In genomic region chr15:41961014-41961518, GRCh38 we compare ENCODE assay signal across 15 cellular contexts. TPM values are rescaled to one million over a fixed set of nuclear protein-coding genes. Genes with fewer than 3 reads are reported as not detected.
DNase-seq lines count a peak whose midpoint lies in the region; ATAC-seq and TF ChIP-seq lines count a peak whose summit lies in the region.
"Had no signal": no experiment of that assay in that cellular context is flagged by ENCODE, and none has a peak within 500 bp of the region (broad histone marks: within the 10 kb centered on the region; RNA-seq: fewer than 3 reads in every experiment).

No MANE protein-coding gene starts in this region.

- peak overlapping the region; percentile 35 for H3K27ac Mint-ChIP-seq in endodermal cell
- H3K27ac Mint-ChIP-seq: T-helper 1 cell treated with Interleukin-12 subunit alpha and Interleukin-12 subunit beta and Interleukin-4 antibody, amounts not matched to agents 30 μg/mL and 1 μg/mL, for 36 hours had no signal

- H3K36me3 Mint-ChIP-seq in endodermal cell (ENCODE audit: low read depth), result peaks cover 22% of the 10 kb centered on the region

- H3K9me3 ChIP-seq in endodermal cell (ENCODE audit: control insufficient read depth, low read length), result no peaks in the 10 kb centered on the region
- no peaks in the 10 kb centered on the region for H3K9me3 ChIP-seq in mucosa of rectum (ENCODE audit: control insufficient read depth in 2 of 2, low read length in 2 of 2)

- H3K4me1 Mint-ChIP-seq in endodermal cell, result peaks cover 11% of the 10 kb centered on the region

- H3K9me3 Mint-ChIP-seq in endodermal cell, result peaks cover 11% of the 10 kb centered on the region
- H3K9me3 Mint-ChIP-seq: T-helper 1 cell treated with Interleukin-12 subunit alpha and Interleukin-12 subunit beta and Interleukin-4 antibody, amounts not matched to agents 30 μg/mL and 1 μg/mL, for 36 hours had no signal

- H3K27me3 Mint-ChIP-seq in endodermal cell (ENCODE audit: insufficient read depth), result no peaks in the 10 kb centered on the region

- DNase-seq in M059J (ENCODE audit: low read depth) (peak; percentile 18), endodermal cell (peak; percentile 7), sciatic nerve (ENCODE audit: low spot score) (no peak), dorsolateral prefrontal cortex (no peak)
- DNase-seq: activated T-cell treated with anti-CD3 and anti-CD28 coated beads for 4 hours; NCI-H524; stimulated activated naive CD4-positive, alpha-beta T cell had no signal

- peak overlapping the region; percentile 37 for H3K27ac ChIP-seq in ACC112 (ENCODE audit: low read depth, low read length)
- no peak overlapping the region for H3K27ac ChIP-seq in endodermal cell (ENCODE audit: low read depth, low read length)
- peak overlapping the region; percentile 72 to 81 for H3K27ac ChIP-seq in mucosa of rectum (ENCODE audit: low read depth in 2 of 2, low read length in 2 of 2)
- H3K27ac ChIP-seq in dorsolateral prefrontal cortex, result no peak overlapping the region

- H3K4me1 ChIP-seq in ACC112 (ENCODE audit: control insufficient read depth, insufficient read depth, low read length, unreplicated experiment), result peaks cover 16% of the 10 kb centered on the region
- H3K4me1 ChIP-seq in endodermal cell (ENCODE audit: control insufficient read depth, insufficient read depth, low read length), result no peaks in the 10 kb centered on the region
- peaks cover 12 to 31% of the 10 kb centered on the region in 2 donors for H3K4me1 ChIP-seq in mucosa of rectum (ENCODE audit: control insufficient read depth in 2 of 2, insufficient read depth in 2 of 2, low read length in 2 of 2)

- H3K4me3 ChIP-seq in ACC112 (ENCODE audit: low read depth, low read length) (no peak overlapping the region), endodermal cell (ENCODE audit: low read length) (no peak overlapping the region), mucosa of rectum (ENCODE audit: low read length in 2 of 2) (no peak overlapping the region), dorsolateral prefrontal cortex (no peak overlapping the region)

- TF ChIP-seq CTCF in endodermal cell (conservative IDR thresholded peaks at IDR 0.05) (no peak), dorsolateral prefrontal cortex (IDR thresholded peaks at IDR 0.05 in 54 of 56, conservative IDR thresholded peaks at IDR 0.05 in 2 of 56; ENCODE audit: low read depth in 1 of 56, partially characterized antibody in 56 of 56) (no peak)

- no peak overlapping the region for H3K9ac ChIP-seq in endodermal cell (ENCODE audit: extremely low read depth, low read length, poor library complexity, severe bottlenecking)
- H3K9ac ChIP-seq in mucosa of rectum (ENCODE audit: low read depth in 1 of 2, low read length in 2 of 2), result peak overlapping the region; percentile 14 to 21

- no peak overlapping the region for H2AFZ ChIP-seq in ACC112 (ENCODE audit: low read length, unreplicated experiment)

- ATAC-seq in sciatic nerve (no peak), GM19328 (IDR thresholded peaks at IDR 0.05; ENCODE audit: unreplicated experiment) (no peak), GM18498 (IDR thresholded peaks at IDR 0.05; ENCODE audit: unreplicated experiment) (no peak)
- ATAC-seq: HCT116 had no signal

- H3K79me2 ChIP-seq in ACC112 (ENCODE audit: control insufficient read depth, insufficient read depth, low read length, unreplicated experiment), result peaks cover 49% of the 10 kb centered on the region

- 71 to 90% methylated on average over 1 to 2 of the region's 2 CpGs for WGBS in endodermal cell (ENCODE audit: insufficient coverage in 1 of 2, insufficient read length in 1 of 2), 2 experiments

- H3K27me3 ChIP-seq in ACC112 (ENCODE audit: insufficient read depth, low read length), result no peaks in the 10 kb centered on the region
- H3K27me3 ChIP-seq in endodermal cell (ENCODE audit: control insufficient read depth, insufficient read depth, low read length, poor library complexity, severe bottlenecking), result no peaks in the 10 kb centered on the region
- H3K27me3 ChIP-seq in mucosa of rectum (ENCODE audit: control insufficient read depth in 2 of 2, insufficient read depth in 2 of 2, low read length in 2 of 2), result no peaks in the 10 kb centered on the region
- no peaks in the 10 kb centered on the region for H3K27me3 ChIP-seq in dorsolateral prefrontal cortex

- intact Hi-C loops in sciatic nerve (cut with DNase I), result no loop called here
- intact Hi-C loops in dorsolateral prefrontal cortex (cut with DNase I), result no loop called here

- H3K36me3 ChIP-seq in ACC112 (ENCODE audit: insufficient read depth, low read length), result no peaks in the 10 kb centered on the region
- H3K36me3 ChIP-seq in endodermal cell (ENCODE audit: control insufficient read depth, insufficient read depth, low read length), result no peaks in the 10 kb centered on the region
- H3K36me3 ChIP-seq in mucosa of rectum (ENCODE audit: control insufficient read depth in 2 of 2, insufficient read depth in 2 of 2, low read length in 2 of 2), result peaks cover 0 to under 1% of the 10 kb centered on the region in 2 donors

- no peak overlapping the region for H3K4me3 Mint-ChIP-seq in endodermal cell
- H3K4me3 Mint-ChIP-seq: T-helper 1 cell treated with Interleukin-12 subunit alpha and Interleukin-12 subunit beta and Interleukin-4 antibody, amounts not matched to agents 30 μg/mL and 1 μg/mL, for 36 hours had no signal

RNA-seq across cellular contexts. Expression of gene EHD4, which starts 11.3 kb away (rescaled TPM):
- total RNA-seq in M059J (2014; rRNA removed; shearing (Covaris generic)), result 21.8 and 28.6 TPM in 2 replicates
- 10 to 100 TPM; 16.9 to 17.3 TPM for total RNA-seq in endodermal cell
- polyA plus RNA-seq in endodermal cell (2013, experiment 1 of 2), result 6.8 TPM
- 7.0 TPM for polyA plus RNA-seq in endodermal cell (2013, experiment 2 of 2)
- total RNA-seq in sciatic nerve, result 27.3 TPM
- 10 to 100 TPM in 1 of 120 experiments, 1 to 10 TPM in 119; 3.6 to 11.6 (median 6.1) TPM for total RNA-seq in dorsolateral prefrontal cortex

RNA-seq across cellular contexts. Expression of gene PLA2G4E, which starts 59.8 kb away (rescaled TPM):
- total RNA-seq in M059J (2014; rRNA removed; shearing (Covaris generic)), result not detected in 2 replicates
- total RNA-seq in endodermal cell, result not detected
- polyA plus RNA-seq in endodermal cell (2013, experiment 1 of 2), result not detected
- polyA plus RNA-seq in endodermal cell (2013, experiment 2 of 2), result not detected
- not detected for total RNA-seq in sciatic nerve
- total RNA-seq in dorsolateral prefrontal cortex, result under 1 TPM in 61 of 120 experiments, not detected in 59; 0.07 to 0.44 (median 0.19) TPM
- total RNA-seq: LHCN-M2, RPMI7951 had no signal

Comparison
In these comparisons a context has a peak if more than half of its experiments do, and no peak if none do; other contexts are left out.
1. H3K27ac ChIP-seq: peak in ACC112 (single experiment) and mucosa of rectum (2 of 2); none in endodermal cell (single experiment) and dorsolateral prefrontal cortex (0 of 59).
2. DNase-seq: peak in M059J (single experiment) and endodermal cell (single experiment); none in sciatic nerve (single experiment) and dorsolateral prefrontal cortex (0 of 10).